Comparison of ENCODE assay signal across 18 cellular contexts in genomic region chr4:89184407-89184806, GRCh38.
"Had no signal": no experiment of that assay in that cellular context is flagged by ENCODE, and none has a peak within 500 bp of the region (broad histone marks: within the 10 kb centered on the region; RNA-seq: fewer than 3 reads in every experiment).

No MANE protein-coding gene starts in this region.

- H3K79me2 ChIP-seq: hepatocyte had no signal

- DNase-seq: colonic mucosa; cortex of kidney; effector CD8-positive, alpha-beta T cell; effector memory CD8-positive, alpha-beta T cell; foreskin keratinocyte; heart left ventricle; hypothalamus; left cardiac atrium; left lung; left ventricle myocardium superior; lower lobe of right lung; mesenchymal stem cell; midbrain; naive thymus-derived CD4-positive, alpha-beta T cell had no signal

- H3K36me3 Mint-ChIP-seq: naive thymus-derived CD4-positive, alpha-beta T cell had no signal

- H3K36me3 ChIP-seq: colonic mucosa, esophagus muscularis mucosa, gastroesophageal sphincter, heart left ventricle, left lung, lower lobe of right lung had no signal

- H3K4me3 Mint-ChIP-seq: dendritic cell treated with granulocyte-macrophage colony-stimulating factor and Interleukin-4, amounts not matched to agents 40 ng/mL and 50 ng/mL, for 4 days; effector memory CD8-positive, alpha-beta T cell; naive thymus-derived CD4-positive, alpha-beta T cell had no signal

- H3K4me3 ChIP-seq: colonic mucosa, esophagus muscularis mucosa, gastroesophageal sphincter, heart left ventricle, hepatocyte, left lung, lower lobe of right lung had no signal

- H3K9me3 Mint-ChIP-seq: dendritic cell treated with granulocyte-macrophage colony-stimulating factor and Interleukin-4, amounts not matched to agents 40 ng/mL and 50 ng/mL, for 4 days; effector memory CD8-positive, alpha-beta T cell had no signal

- H3K27me3 ChIP-seq: colonic mucosa, esophagus muscularis mucosa, gastroesophageal sphincter, heart left ventricle, left lung had no signal

- H3K4me1 Mint-ChIP-seq: naive thymus-derived CD4-positive, alpha-beta T cell had no signal

- ATAC-seq: effector memory CD8-positive, alpha-beta T cell; foreskin keratinocyte; gastroesophageal sphincter; heart left ventricle; left cardiac atrium; left lung; left ventricle myocardium superior; lower lobe of right lung; naive thymus-derived CD4-positive, alpha-beta T cell had no signal

- H3K4me1 ChIP-seq: colonic mucosa, esophagus muscularis mucosa, foreskin keratinocyte, gastroesophageal sphincter, heart left ventricle, left lung, lower lobe of right lung had no signal

- H3K27ac Mint-ChIP-seq: dendritic cell treated with granulocyte-macrophage colony-stimulating factor and Interleukin-4, amounts not matched to agents 40 ng/mL and 50 ng/mL, for 4 days; effector memory CD8-positive, alpha-beta T cell; naive thymus-derived CD4-positive, alpha-beta T cell had no signal

- H3K27me3 Mint-ChIP-seq: dendritic cell treated with granulocyte-macrophage colony-stimulating factor and Interleukin-4, amounts not matched to agents 40 ng/mL and 50 ng/mL, for 4 days had no signal

- H3K27ac ChIP-seq: colonic mucosa, esophagus muscularis mucosa, foreskin keratinocyte, gastroesophageal sphincter, heart left ventricle, hepatocyte, left lung, lower lobe of right lung had no signal

- H3K9me3 ChIP-seq: colonic mucosa, esophagus muscularis mucosa, gastroesophageal sphincter, heart left ventricle, left lung, lower lobe of right lung had no signal

- H3K4me2 ChIP-seq: hepatocyte had no signal
